In the genomic region with DNA sequence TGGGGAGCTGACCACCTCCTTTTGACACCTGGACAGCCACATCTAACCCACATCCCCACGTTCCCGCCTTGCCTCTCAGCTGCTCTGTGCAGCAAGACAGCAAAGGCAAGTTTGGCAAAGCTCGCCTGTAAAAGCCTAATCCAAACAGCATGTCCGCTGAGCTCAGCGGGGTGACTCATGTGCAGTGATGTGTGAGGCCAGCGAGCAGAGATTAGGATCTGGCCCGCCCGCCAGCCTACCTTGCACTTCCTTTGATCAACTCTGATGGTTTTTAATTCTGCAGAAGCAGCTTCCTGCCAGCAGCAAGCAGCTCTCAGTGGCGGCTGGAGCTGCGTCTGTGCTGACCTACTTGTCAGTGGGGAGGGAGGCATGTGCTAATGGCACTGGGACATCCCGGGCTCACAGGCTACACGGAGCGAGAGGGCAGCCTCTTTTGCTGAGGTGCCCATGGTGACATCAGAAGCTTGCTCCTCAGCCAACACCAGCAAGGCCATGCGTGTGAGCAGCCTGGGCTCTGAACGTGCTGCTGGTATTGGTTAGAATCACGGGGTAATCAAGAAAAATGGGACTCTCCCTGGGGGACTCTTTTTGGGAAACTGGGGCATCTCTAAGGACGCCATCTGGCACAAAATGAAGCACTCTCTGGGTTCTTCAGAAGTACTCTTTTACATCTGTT, we compare ENCODE assay signal across 8 cellular contexts. TPM values are rescaled to one million over a fixed set of nuclear protein-coding genes. Genes with fewer than 3 reads are reported as not detected.
DNase-seq lines count a peak whose midpoint lies in the region; ATAC-seq and TF ChIP-seq lines count a peak whose summit lies in the region.

No MANE protein-coding gene starts in this region.

- DNase-seq in AG10803 (ENCODE audit: low read depth) (peak; percentile 98), NCI-H526 treated with DMSO at 0.1 percent for 48 hours (lab: John Stamatoyannopoulos, UW) (peak; percentile 38), mesenchymal stem cell (peak; percentile 95)
- peak; percentile 96 for DNase-seq in activated CD4-positive, alpha-beta memory T cell treated with anti-CD3 and anti-CD28 coated beads, Interleukin-2, amount 10 ng/mL, durations not matched to agents 7 days and 5 days
- DNase-seq in stimulated activated CD8-positive, alpha-beta memory T cell treated with anti-CD3 and anti-CD28 coated beads, Interleukin-12 subunit alpha, Interleukin-12 subunit beta, amount 100 ng/mL, for 24 hours (ENCODE audit: extremely low read depth): peak; percentile 65

- peak overlapping the region; percentile 35 to 37 for H3K4ac ChIP-seq in mesenchymal stem cell (ENCODE audit: low read depth in 1 of 2, low read length in 2 of 2)

- H3K36me3 Mint-ChIP-seq in activated CD4-positive, alpha-beta memory T cell treated with anti-CD3 and anti-CD28 coated beads, Interleukin-2, amount 10 ng/mL, durations not matched to agents 7 days and 5 days (ENCODE audit: low read depth): no peaks in the 10 kb centered on the region

- H3K14ac ChIP-seq in mesenchymal stem cell (ENCODE audit: low read length in 2 of 2): no peak overlapping the region

- no peaks in the 10 kb centered on the region for H3K9me3 Mint-ChIP-seq in activated CD4-positive, alpha-beta memory T cell treated with anti-CD3 and anti-CD28 coated beads, Interleukin-2, amount 10 ng/mL, durations not matched to agents 7 days and 5 days

- peak overlapping the region; percentile 79 to 91 for H3K18ac ChIP-seq in mesenchymal stem cell (ENCODE audit: low read depth in 1 of 2, low read length in 2 of 2)

- peaks cover 88% of the 10 kb centered on the region for H3K4me1 Mint-ChIP-seq in activated CD4-positive, alpha-beta memory T cell treated with anti-CD3 and anti-CD28 coated beads, Interleukin-2, amount 10 ng/mL, durations not matched to agents 7 days and 5 days

- H3K27me3 ChIP-seq in duodenal mucosa (ENCODE audit: control insufficient read depth in 1 of 2, insufficient read depth in 2 of 2, low read length in 2 of 2): no peaks in the 10 kb centered on the region
- H3K27me3 ChIP-seq in mesenchymal stem cell (ENCODE audit: control insufficient read depth in 1 of 2, insufficient read depth in 1 of 2, low read length in 2 of 2): no peaks in the 10 kb centered on the region

- H3K4me3 ChIP-seq in AG10803 (ENCODE audit: low read length) (peak overlapping the region; percentile 48), duodenal mucosa (ENCODE audit: low read depth in 1 of 2, low read length in 2 of 2) (peak overlapping the region; percentile 12 to 45), mesenchymal stem cell (ENCODE audit: insufficient read depth in 1 of 2, low read depth in 1 of 2, low read length in 2 of 2) (peak overlapping the region in 1 of 2 experiments; percentile 71)

- H3K4me2 ChIP-seq in mesenchymal stem cell (ENCODE audit: low read length, poor library complexity, severe bottlenecking): peak overlapping the region; percentile 35

- H2BK5ac ChIP-seq in mesenchymal stem cell (ENCODE audit: low read depth, low read length, poor library complexity, severe bottlenecking): peak overlapping the region; percentile 63

- CTCF ChIA-PET in activated CD4-positive, alpha-beta memory T cell treated with anti-CD3 and anti-CD28 coated beads, Interleukin-2, amount 10 ng/mL, durations not matched to agents 7 days and 5 days (lab: Charles Lee): interaction anchor here (0.7 to 2.2 kb wide), 15 partner anchors 9 to 195 kb away, joined by 3 to 32 read pairs (median 7); no protein-coding TSS in a partner anchor

- ATAC-seq in GM19035 (IDR thresholded peaks at IDR 0.05; ENCODE audit: unreplicated experiment) (peak; percentile 75), HG03280 (IDR thresholded peaks at IDR 0.05; ENCODE audit: unreplicated experiment) (peak; percentile 67)

- H3K79me1 ChIP-seq in mesenchymal stem cell (replicated peaks; ENCODE audit: low read length, poor library complexity, severe bottlenecking): no peaks in the 10 kb centered on the region

- peak overlapping the region; percentile 44 for H2BK15ac ChIP-seq in mesenchymal stem cell (ENCODE audit: low read depth, poor library complexity, severe bottlenecking)

- H3K9me3 ChIP-seq in duodenal mucosa (ENCODE audit: control insufficient read depth in 1 of 2, low read length in 2 of 2) (no peaks in the 10 kb centered on the region), mesenchymal stem cell (ENCODE audit: control insufficient read depth, low read length) (no peaks in the 10 kb centered on the region)

- H3K4me1 ChIP-seq in duodenal mucosa (ENCODE audit: control insufficient read depth in 1 of 2, insufficient read depth in 2 of 2, low read length in 2 of 2) (peaks cover 33 to 45% of the 10 kb centered on the region in 2 donors), mesenchymal stem cell (ENCODE audit: control insufficient read depth, insufficient read depth, low read depth, low read length) (peaks cover 28% of the 10 kb centered on the region)

- H3K27ac ChIP-seq in duodenal mucosa (ENCODE audit: low read depth, low read length) (peak overlapping the region; percentile 80), mesenchymal stem cell (ENCODE audit: low read length, poor library complexity, severe bottlenecking) (peak overlapping the region; percentile 95)

- H2AFZ ChIP-seq in mesenchymal stem cell (ENCODE audit: low read depth, low read length): no peak overlapping the region

- peak overlapping the region; percentile 43 for H4K91ac ChIP-seq in mesenchymal stem cell (ENCODE audit: low read length)

- POLR2A ChIA-PET in activated CD4-positive, alpha-beta memory T cell treated with anti-CD3 and anti-CD28 coated beads, Interleukin-2, amount 10 ng/mL, durations not matched to agents 7 days and 5 days (lab: Charles Lee): interaction anchor here (0.7 to 6.0 kb wide), 20 partner anchors 9 to 677 kb away, joined by 3 to 169 read pairs (median 6); partner anchors contain the start of genes COX7A2L and EML4

- 6% methylated on average over 17 of the region's 17 CpGs for WGBS in mesenchymal stem cell

- no peaks in the 10 kb centered on the region for H3K27me3 Mint-ChIP-seq in activated CD4-positive, alpha-beta memory T cell treated with anti-CD3 and anti-CD28 coated beads, Interleukin-2, amount 10 ng/mL, durations not matched to agents 7 days and 5 days

- H3K23ac ChIP-seq in mesenchymal stem cell (ENCODE audit: low read length in 2 of 2): no peak overlapping the region

- peak overlapping the region; percentile 57 for H4K8ac ChIP-seq in mesenchymal stem cell (ENCODE audit: low read length)

- H3K9ac ChIP-seq in duodenal mucosa (ENCODE audit: low read depth in 1 of 2, low read length in 2 of 2) (peak overlapping the region; percentile 3 to 45), mesenchymal stem cell (ENCODE audit: low read length) (peak overlapping the region; percentile 76)

- peak overlapping the region; percentile 98 for H3K27ac Mint-ChIP-seq in activated CD4-positive, alpha-beta memory T cell treated with anti-CD3 and anti-CD28 coated beads, Interleukin-2, amount 10 ng/mL, durations not matched to agents 7 days and 5 days

- peak overlapping the region; percentile 76 to 91 for H2BK12ac ChIP-seq in mesenchymal stem cell (ENCODE audit: low read length in 2 of 2)

- no peak overlapping the region for H2BK120ac ChIP-seq in mesenchymal stem cell (ENCODE audit: low read depth, low read length)

- TF ChIP-seq CTCF in AG10803 (conservative IDR thresholded peaks at IDR 0.05; ENCODE audit: low read length): 0 out of 2 replicates have a peak, but pooled peaks have one; percentile 7

- H3K36me3 ChIP-seq in duodenal mucosa (ENCODE audit: control insufficient read depth in 1 of 2, insufficient read depth in 2 of 2, low read length in 2 of 2): no peaks in the 10 kb centered on the region
- H3K36me3 ChIP-seq in mesenchymal stem cell (ENCODE audit: control insufficient read depth in 1 of 2, insufficient read depth in 2 of 2, low read depth in 1 of 2, low read length in 2 of 2): no peaks in the 10 kb centered on the region

- H3K4me3 Mint-ChIP-seq in activated CD4-positive, alpha-beta memory T cell treated with anti-CD3 and anti-CD28 coated beads, Interleukin-2, amount 10 ng/mL, durations not matched to agents 7 days and 5 days: peak overlapping the region; percentile 62

- no peak overlapping the region for H2AK5ac ChIP-seq in mesenchymal stem cell (ENCODE audit: low read length, severe bottlenecking)

RNA-seq across cellular contexts. Expression of gene EML4, which starts 36.0 kb away (rescaled TPM):
- 100 to 1,000 TPM; 130 to 133 TPM for total RNA-seq in activated CD4-positive, alpha-beta memory T cell treated with anti-CD3 and anti-CD28 coated beads, Interleukin-2, amount 10 ng/mL, durations not matched to agents 7 days and 5 days
- polyA plus RNA-seq in mesenchymal stem cell (2013, experiment 1 of 2): 24.9 TPM
- 24.4 TPM for polyA plus RNA-seq in mesenchymal stem cell (2013, experiment 2 of 2)

Comparison
In these comparisons a context has a peak if more than half of its experiments do, and no peak if none do; other contexts are left out.
1. DNase-seq: peak in every context shown above with its lines; median percentile 98 in AG10803; 96 in activated CD4-positive, alpha-beta memory T cell treated with anti-CD3 and anti-CD28 coated beads, Interleukin-2, amount 10 ng/mL, durations not matched to agents 7 days and 5 days; 95 in mesenchymal stem cell; 65 in stimulated activated CD8-positive, alpha-beta memory T cell treated with anti-CD3 and anti-CD28 coated beads, Interleukin-12 subunit alpha, Interleukin-12 subunit beta, amount 100 ng/mL, for 24 hours; 38 in NCI-H526 treated with DMSO at 0.1 percent for 48 hours.